Comparison of ENCODE assay signal across 1 cellular context in the genomic region with DNA sequence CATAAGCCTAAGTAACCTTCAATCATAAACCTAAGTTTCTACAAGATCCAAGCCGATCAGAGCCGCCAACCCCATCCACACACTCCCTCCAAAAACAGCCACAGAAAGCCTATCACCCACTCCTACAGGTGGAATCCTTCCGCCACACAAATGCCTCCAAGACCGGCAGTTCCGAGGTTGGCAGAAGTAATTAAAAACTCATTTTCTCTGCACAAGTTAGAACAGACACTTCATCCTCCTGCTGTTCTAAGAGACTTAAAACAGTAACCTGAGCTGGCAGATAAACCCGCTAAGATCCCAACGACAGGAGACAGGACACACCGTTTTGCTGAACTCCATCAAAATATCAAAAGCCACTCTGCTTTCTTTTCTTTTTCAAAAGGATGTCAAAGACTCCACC.
TF ChIP-seq lines count a peak whose summit lies in the region.

No MANE protein-coding gene starts in this region.

TF ChIP-seq in neural cell, 6 proteins besides CTCF, POLR2A, EP300 and RAD21 (continued from another document):
- TF ChIP-seq, protein P1, sequence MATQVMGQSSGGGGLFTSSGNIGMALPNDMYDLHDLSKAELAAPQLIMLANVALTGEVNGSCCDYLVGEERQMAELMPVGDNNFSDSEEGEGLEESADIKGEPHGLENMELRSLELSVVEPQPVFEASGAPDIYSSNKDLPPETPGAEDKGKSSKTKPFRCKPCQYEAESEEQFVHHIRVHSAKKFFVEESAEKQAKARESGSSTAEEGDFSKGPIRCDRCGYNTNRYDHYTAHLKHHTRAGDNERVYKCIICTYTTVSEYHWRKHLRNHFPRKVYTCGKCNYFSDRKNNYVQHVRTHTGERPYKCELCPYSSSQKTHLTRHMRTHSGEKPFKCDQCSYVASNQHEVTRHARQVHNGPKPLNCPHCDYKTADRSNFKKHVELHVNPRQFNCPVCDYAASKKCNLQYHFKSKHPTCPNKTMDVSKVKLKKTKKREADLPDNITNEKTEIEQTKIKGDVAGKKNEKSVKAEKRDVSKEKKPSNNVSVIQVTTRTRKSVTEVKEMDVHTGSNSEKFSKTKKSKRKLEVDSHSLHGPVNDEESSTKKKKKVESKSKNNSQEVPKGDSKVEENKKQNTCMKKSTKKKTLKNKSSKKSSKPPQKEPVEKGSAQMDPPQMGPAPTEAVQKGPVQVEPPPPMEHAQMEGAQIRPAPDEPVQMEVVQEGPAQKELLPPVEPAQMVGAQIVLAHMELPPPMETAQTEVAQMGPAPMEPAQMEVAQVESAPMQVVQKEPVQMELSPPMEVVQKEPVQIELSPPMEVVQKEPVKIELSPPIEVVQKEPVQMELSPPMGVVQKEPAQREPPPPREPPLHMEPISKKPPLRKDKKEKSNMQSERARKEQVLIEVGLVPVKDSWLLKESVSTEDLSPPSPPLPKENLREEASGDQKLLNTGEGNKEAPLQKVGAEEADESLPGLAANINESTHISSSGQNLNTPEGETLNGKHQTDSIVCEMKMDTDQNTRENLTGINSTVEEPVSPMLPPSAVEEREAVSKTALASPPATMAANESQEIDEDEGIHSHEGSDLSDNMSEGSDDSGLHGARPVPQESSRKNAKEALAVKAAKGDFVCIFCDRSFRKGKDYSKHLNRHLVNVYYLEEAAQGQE (IDR thresholded peaks at IDR 0.05; ENCODE audit: borderline replicate concordance): no peak
- no peak for TF ChIP-seq SMC3 (conservative IDR thresholded peaks at IDR 0.05; ENCODE audit: poor library complexity)
- TF ChIP-seq TAF1 (IDR thresholded peaks at IDR 0.05; ENCODE audit: low read depth): no peak
- no peak for TF ChIP-seq MXI1 (conservative IDR thresholded peaks at IDR 0.05; ENCODE audit: poor library complexity, severe bottlenecking)
- TF ChIP-seq EZH2 (IDR thresholded peaks at IDR 0.05; ENCODE audit: borderline replicate concordance, insufficient read depth, low read length, poor library complexity, severe bottlenecking): no peak
